In genomic region chr20:49046087-49046900, GRCh38 we compare ENCODE assay signal across 8 cellular contexts. TPM values are rescaled to one million over a fixed set of nuclear protein-coding genes. Genes with fewer than 3 reads are reported as not detected.
DNase-seq lines count a peak whose midpoint lies in the region; TF ChIP-seq lines count a peak whose summit lies in the region.

TSS of gene CSE1L (plus strand) at chr20:49046312. CDS start at chr20:49058464, 12,152 bp downstream.

- H2BK12ac ChIP-seq in H9 (ENCODE audit: insufficient read length, low read depth, low read length): no peak within 1 kb of the TSS

- H2AFZ ChIP-seq in H9 (ENCODE audit: low read length): no peak within 1 kb of the TSS

- peak within 1 kb of the TSS; percentile 97 for H3K18ac ChIP-seq in H9 (ENCODE audit: insufficient read length, low read depth, low read length)

- no peak within 1 kb of the TSS for H3K23ac ChIP-seq in H9 (ENCODE audit: insufficient read length, low read depth, low read length)

- H4K20me1 ChIP-seq in H9 (ENCODE audit: control insufficient read depth, insufficient read depth, insufficient read length): no peaks in the 10 kb centered on the region

- H3K27ac ChIP-seq in H9 (ENCODE audit: insufficient read length, low read depth, low read length): peak within 1 kb of the TSS; percentile 5

- TF ChIP-seq CTCF in H9 (conservative IDR thresholded peaks at IDR 0.05) (no peak), fibroblast of the aortic adventitia (IDR thresholded peaks at IDR 0.05; ENCODE audit: insufficient read depth, low read length) (no peak), nephron (IDR thresholded peaks at IDR 0.05; ENCODE audit: unreplicated experiment in 3 of 3) (peak in 2 of 3 experiments; percentile 13 to 28)

- no peaks in the 10 kb centered on the region for H3K27me3 ChIP-seq in H9 (ENCODE audit: insufficient read depth, low read length)
- no peaks in the 10 kb centered on the region for H3K27me3 ChIP-seq in MG63

- peaks cover 5% of the 10 kb centered on the region for H3K23me2 ChIP-seq in H9 (ENCODE audit: insufficient read length, low read depth, low read length, poor library complexity, severe bottlenecking)

- WGBS in H9 (ENCODE audit: extremely low coverage, insufficient read length, low lambda C conversion rate): no CpG with 5 or more reads among the region's 80 CpGs

- H3K4me1 ChIP-seq in H9 (ENCODE audit: insufficient read depth, low read length): no peaks in the 10 kb centered on the region; the same call in 1 of the 2 replicates

- no peak within 1 kb of the TSS for H3T11ph ChIP-seq in H9 (ENCODE audit: low read length)

- H3K4me2 ChIP-seq in H9 (ENCODE audit: insufficient read depth, insufficient read length, low read length): peak within 1 kb of the TSS; percentile 94

- no peak within 1 kb of the TSS for H3K56ac ChIP-seq in H9 (ENCODE audit: insufficient read length, low read depth, low read length)

- H3K79me1 ChIP-seq in H9 (ENCODE audit: insufficient read depth, low read depth, low read length, poor library complexity, severe bottlenecking): no peaks in the 10 kb centered on the region

- peak within 1 kb of the TSS; percentile 98 for H3K9ac ChIP-seq in H9 (ENCODE audit: extremely low read depth, insufficient read length, low read length)

- peak within 1 kb of the TSS; percentile 88; the same call in 1 of the 2 replicates for H3K4ac ChIP-seq in H9 (ENCODE audit: low read depth, low read length)

- peaks cover 23 to 27% of the 10 kb centered on the region in 2 experiments for H3K4me1 Mint-ChIP-seq in H9
- peaks cover 21% of the 10 kb centered on the region for H3K4me1 Mint-ChIP-seq in nephron
- H3K4me1 Mint-ChIP-seq in stimulated activated naive CD8-positive, alpha-beta T cell treated with anti-CD3 and anti-CD28 coated beads, Interleukin-15, Interleukin-2, amounts not matched to agents 100 ng/mL and 50 ng/mL, for 24 hours (ENCODE audit: low read depth): peaks cover 39% of the 10 kb centered on the region

- DNase-seq in ELR (ENCODE audit: low read depth) (peak; percentile 98), H9 (peak; percentile 94), MG63 (peak; percentile 98), SHP77 treated with DMSO at 0.1 percent for 48 hours (lab: John Stamatoyannopoulos, UW) (peak; percentile 82), fibroblast of the aortic adventitia (ENCODE audit: low read depth) (peak; percentile 96)
- peak; percentile 98 for DNase-seq in activated effector memory CD4-positive, alpha-beta T cell treated with anti-CD3 and anti-CD28 coated beads, Interleukin-2, amount 50 U/mL, for 16 hours

- H2BK5ac ChIP-seq in H9 (ENCODE audit: insufficient read length, low read length): no peak within 1 kb of the TSS

- H3K9me3 ChIP-seq in H9 (ENCODE audit: control insufficient read depth, low read depth, low read length): no peaks in the 10 kb centered on the region
- H3K9me3 ChIP-seq in MG63: no peaks in the 10 kb centered on the region

- peak within 1 kb of the TSS; percentile 99 for H3K4me3 ChIP-seq in MG63
- H3K4me3 ChIP-seq in fibroblast of the aortic adventitia (ENCODE audit: low read depth, low read length): peak within 1 kb of the TSS; percentile 98

- peaks cover 35% of the 10 kb centered on the region for H3K36me3 ChIP-seq in MG63

- H3K79me2 ChIP-seq in H9 (ENCODE audit: insufficient read depth, low read length): peaks cover 42% of the 10 kb centered on the region

- H4K5ac ChIP-seq in H9 (ENCODE audit: insufficient read length, low read depth, low read length): peak within 1 kb of the TSS; percentile 86

- H3K27ac Mint-ChIP-seq in H9 (peak within 1 kb of the TSS; percentile 99), nephron (peak within 1 kb of the TSS; percentile 86 to 98 (median 95))
- peak within 1 kb of the TSS; percentile 100 for H3K27ac Mint-ChIP-seq in stimulated activated naive CD8-positive, alpha-beta T cell treated with anti-CD3 and anti-CD28 coated beads, Interleukin-15, Interleukin-2, amounts not matched to agents 100 ng/mL and 50 ng/mL, for 24 hours

- peaks cover 2% of the 10 kb centered on the region; the same call in 1 of the 2 replicates for H3K27me3 Mint-ChIP-seq in H9 (ENCODE audit: low read depth)
- H3K27me3 Mint-ChIP-seq in nephron (ENCODE audit: low read depth): no peaks in the 10 kb centered on the region
- H3K27me3 Mint-ChIP-seq in stimulated activated naive CD8-positive, alpha-beta T cell treated with anti-CD3 and anti-CD28 coated beads, Interleukin-15, Interleukin-2, amounts not matched to agents 100 ng/mL and 50 ng/mL, for 24 hours: no peaks in the 10 kb centered on the region

- peak within 1 kb of the TSS; percentile 20 for H4K8ac ChIP-seq in H9 (replicated peaks; ENCODE audit: insufficient read length, low read depth, low read length)

- peak within 1 kb of the TSS; percentile 89 for H4K91ac ChIP-seq in H9 (ENCODE audit: insufficient read length, low read depth, low read length)

- peak within 1 kb of the TSS; percentile 7 for H2AK5ac ChIP-seq in H9 (ENCODE audit: insufficient read length, low read length)

- peaks cover 30 to 37% (median 32%) of the 10 kb centered on the region in 3 experiments for H3K36me3 Mint-ChIP-seq in H9 (ENCODE audit: insufficient read depth in 1 of 3, low read depth in 3 of 3)
- H3K36me3 Mint-ChIP-seq in nephron (ENCODE audit: low read depth): peaks cover 24% of the 10 kb centered on the region
- H3K36me3 Mint-ChIP-seq in stimulated activated naive CD8-positive, alpha-beta T cell treated with anti-CD3 and anti-CD28 coated beads, Interleukin-15, Interleukin-2, amounts not matched to agents 100 ng/mL and 50 ng/mL, for 24 hours (ENCODE audit: low read depth): peaks cover 38% of the 10 kb centered on the region

- peak within 1 kb of the TSS; percentile 95 for H2BK120ac ChIP-seq in H9 (ENCODE audit: low read depth, low read length, poor library complexity, severe bottlenecking)

- H3K9me3 Mint-ChIP-seq in H9: no peaks in the 10 kb centered on the region; a peak in 1 of 5 replicates
- no peaks in the 10 kb centered on the region for H3K9me3 Mint-ChIP-seq in nephron
- H3K9me3 Mint-ChIP-seq in stimulated activated naive CD8-positive, alpha-beta T cell treated with anti-CD3 and anti-CD28 coated beads, Interleukin-15, Interleukin-2, amounts not matched to agents 100 ng/mL and 50 ng/mL, for 24 hours: no peaks in the 10 kb centered on the region

- H2BK15ac ChIP-seq in H9 (ENCODE audit: low read depth, low read length): no peak within 1 kb of the TSS

- peak within 1 kb of the TSS; percentile 100 for H3K14ac ChIP-seq in H9 (ENCODE audit: insufficient read depth, low read length)

- H2BK20ac ChIP-seq in H9 (ENCODE audit: low read depth, low read length, poor library complexity, severe bottlenecking): no peak within 1 kb of the TSS

- H3K4me3 Mint-ChIP-seq in H9 (peak within 1 kb of the TSS; percentile 92 to 97), nephron (peak within 1 kb of the TSS; percentile 99 to 100 (median 99))
- peak within 1 kb of the TSS; percentile 99 for H3K4me3 Mint-ChIP-seq in stimulated activated naive CD8-positive, alpha-beta T cell treated with anti-CD3 and anti-CD28 coated beads, Interleukin-15, Interleukin-2, amounts not matched to agents 100 ng/mL and 50 ng/mL, for 24 hours

RNA-seq across cellular contexts. Expression of gene CSE1L, which starts in this region (rescaled TPM):
- 244 and 246 TPM in 2 replicates for total RNA-seq in H9 (2021)
- total RNA-seq in MG63 (2014; rRNA removed; shearing (Covaris generic); ENCODE audit: low replicate concordance): 290 and 418 TPM in 2 replicates
- total RNA-seq in fibroblast of the aortic adventitia (ENCODE audit: low replicate concordance): 33.6 and 154 TPM in 2 replicates

Comparison
In these comparisons a context has a peak if more than half of its experiments do, and no peak if none do; other contexts are left out.
1. Peak in every context shown above with its lines: DNase-seq, H3K4me3 ChIP-seq and H3K27ac ChIP-seq.
2. CTCF ChIP-seq: peak in nephron (2 of 3); none in H9 (single experiment) and fibroblast of the aortic adventitia (single experiment).